ENCODE assay signal across 1 cellular context in the genomic region with DNA sequence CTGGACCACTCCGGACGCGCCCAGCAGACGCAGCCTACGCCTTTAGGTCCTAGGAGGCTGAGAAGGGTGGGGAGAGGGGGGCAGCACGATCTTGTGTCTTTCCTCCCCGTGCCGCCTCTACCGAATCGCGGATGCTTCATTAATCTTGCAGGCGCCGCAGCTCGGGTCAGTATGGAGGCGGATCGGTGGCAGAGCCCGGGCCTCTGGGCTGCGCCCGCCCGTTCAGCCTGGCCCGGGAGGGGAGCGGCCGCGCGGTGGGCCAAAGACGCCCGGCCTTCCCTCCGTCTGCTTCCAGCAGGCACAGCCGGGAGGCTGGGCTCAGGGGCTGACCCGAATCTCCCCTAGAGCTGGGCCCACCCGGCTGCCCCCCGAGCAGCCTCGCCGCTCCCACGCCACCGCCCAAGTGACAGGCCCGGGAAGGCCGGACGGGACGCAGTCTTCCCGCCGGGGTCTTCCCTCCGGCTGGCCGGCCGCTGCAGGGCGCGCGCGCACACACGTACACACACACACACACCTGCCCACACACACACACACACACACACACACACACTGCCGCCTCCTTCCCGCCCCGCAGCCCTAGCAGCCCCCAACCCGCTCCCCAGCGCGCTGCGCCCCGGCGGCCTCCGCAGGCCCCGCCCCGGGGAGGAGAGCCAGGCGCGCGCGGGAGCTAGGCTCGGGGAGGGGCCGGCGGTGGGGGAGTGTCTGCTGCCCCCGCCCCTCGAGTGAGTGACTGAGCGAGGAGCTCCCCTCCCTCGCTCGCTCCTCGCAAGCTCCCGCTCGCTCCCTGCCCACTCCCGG.
TF ChIP-seq lines count a peak whose summit lies in the region.

C1orf21 (plus strand) TSS at position 759 of the 798 bp plus-strand sequence. CDS start 90,481 bp downstream, outside the sequence.

TF ChIP-seq in H1, 55 proteins besides CTCF, POLR2A, EP300 and RAD21:
- TF ChIP-seq CREB1 (IDR thresholded peaks at IDR 0.05) (peak; percentile 42; the same call in 1 of the 2 replicates), PHF8 (conservative IDR thresholded peaks at IDR 0.05; ENCODE audit: low read depth, low read length) (peak; percentile 19; the same call in 1 of the 2 replicates), TAF1 (IDR thresholded peaks at IDR 0.05; ENCODE audit: low read depth, low read length) (no peak), MAX (IDR thresholded peaks at IDR 0.05) (peak; percentile 8; the same call in 1 of the 2 replicates), JUND (IDR thresholded peaks at IDR 0.05; ENCODE audit: low read length) (no peak), SRF (IDR thresholded peaks at IDR 0.05; ENCODE audit: low read depth, low read length) (no peak), NANOG (IDR thresholded peaks at IDR 0.05; ENCODE audit: insufficient read depth, low read depth, low read length, poor library complexity, severe bottlenecking) (no peak), SP2 (IDR thresholded peaks at IDR 0.05; ENCODE audit: low read length) (no peak), CTBP2 (IDR thresholded peaks at IDR 0.05; ENCODE audit: borderline replicate concordance, insufficient read depth, insufficient read length, low read length) (no peak), RBBP5 (IDR thresholded peaks at IDR 0.05; ENCODE audit: borderline replicate concordance, low read depth, low read length) (0 out of 2 replicates have a peak, but pooled peaks have one; percentile 43), GABPA (IDR thresholded peaks at IDR 0.05; ENCODE audit: borderline replicate concordance, insufficient read depth, low read length) (no peak), BACH1 (IDR thresholded peaks at IDR 0.05; ENCODE audit: low read length) (no peak; the same call in 1 of the 2 replicates), CBX5 (IDR thresholded peaks at IDR 0.05; ENCODE audit: low read depth, low read length) (no peak), SIN3A (conservative IDR thresholded peaks at IDR 0.05 in 1 of 2, IDR thresholded peaks at IDR 0.05 in 1 of 2; ENCODE audit: low read depth in 1 of 2, low read length in 2 of 2) (peak in 1 of 2 experiments; percentile 37; a peak in 1 of 4 replicates), TCF12 (IDR thresholded peaks at IDR 0.05; ENCODE audit: low read depth, low read length) (no peak), CBX8 (IDR thresholded peaks at IDR 0.05; ENCODE audit: borderline replicate concordance, low read depth, low read length) (no peak), SUZ12 (IDR thresholded peaks at IDR 0.05; ENCODE audit: low read length) (no peak), FOSL1 (IDR thresholded peaks at IDR 0.05; ENCODE audit: insufficient read depth, low read depth, low read length) (0 out of 2 replicates have a peak, but pooled peaks have one; percentile 60), KDM4A (IDR thresholded peaks at IDR 0.05; ENCODE audit: low read depth, low read length, severe bottlenecking) (peak; percentile 45), GTF2F1 (IDR thresholded peaks at IDR 0.05; ENCODE audit: borderline replicate concordance, low read depth, low read length) (no peak), NRF1 (IDR thresholded peaks at IDR 0.05; ENCODE audit: low read depth, low read length) (no peak), TEAD4 (IDR thresholded peaks at IDR 0.05; ENCODE audit: low read depth, low read length) (no peak), MAFK (IDR thresholded peaks at IDR 0.05; ENCODE audit: low read depth, low read length) (no peak), HDAC2 (IDR thresholded peaks at IDR 0.05; ENCODE audit: borderline replicate concordance in 1 of 2, low read depth in 2 of 2, low read length in 2 of 2) (no peak), KDM5A (IDR thresholded peaks at IDR 0.05; ENCODE audit: low read length) (no peak), SP1 (IDR thresholded peaks at IDR 0.05; ENCODE audit: low read depth, low read length) (no peak)
- TF ChIP-seq, protein P1, sequence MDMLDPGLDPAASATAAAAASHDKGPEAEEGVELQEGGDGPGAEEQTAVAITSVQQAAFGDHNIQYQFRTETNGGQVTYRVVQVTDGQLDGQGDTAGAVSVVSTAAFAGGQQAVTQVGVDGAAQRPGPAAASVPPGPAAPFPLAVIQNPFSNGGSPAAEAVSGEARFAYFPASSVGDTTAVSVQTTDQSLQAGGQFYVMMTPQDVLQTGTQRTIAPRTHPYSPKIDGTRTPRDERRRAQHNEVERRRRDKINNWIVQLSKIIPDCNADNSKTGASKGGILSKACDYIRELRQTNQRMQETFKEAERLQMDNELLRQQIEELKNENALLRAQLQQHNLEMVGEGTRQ (IDR thresholded peaks at IDR 0.05; ENCODE audit: low read length), result no peak
- TF ChIP-seq, protein P2, sequence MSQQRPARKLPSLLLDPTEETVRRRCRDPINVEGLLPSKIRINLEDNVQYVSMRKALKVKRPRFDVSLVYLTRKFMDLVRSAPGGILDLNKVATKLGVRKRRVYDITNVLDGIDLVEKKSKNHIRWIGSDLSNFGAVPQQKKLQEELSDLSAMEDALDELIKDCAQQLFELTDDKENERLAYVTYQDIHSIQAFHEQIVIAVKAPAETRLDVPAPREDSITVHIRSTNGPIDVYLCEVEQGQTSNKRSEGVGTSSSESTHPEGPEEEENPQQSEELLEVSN (IDR thresholded peaks at IDR 0.05), result no peak; the same call in 1 of the 2 replicates
